ENCODE assay signal across 1 cellular context in genomic region chr15:53978248-53978906, GRCh38.
TF ChIP-seq lines count a peak whose summit lies in the region.

UNC13C (plus strand) TSS chr15:53978441; CDS start chr15:54012904, 34,463 bp downstream.

TF ChIP-seq in HepG2, 621 proteins besides CTCF, POLR2A, EP300 and RAD21:
- TF ChIP-seq PCBP2 (optimal IDR thresholded peaks at IDR 0.05; ENCODE audit: low read depth, low read length, poor library complexity, severe bottlenecking), result no peak
- peak; percentile 50; the same call in 1 of the 2 replicates for TF ChIP-seq UBTF (CRISPR knock-in tag; IDR thresholded peaks at IDR 0.05)
- 0 out of 2 replicates have a peak, but pooled peaks have one; percentile 14 for TF ChIP-seq GABPB1 (CRISPR knock-in tag; IDR thresholded peaks at IDR 0.05)
- 0 out of 2 replicates have a peak, but pooled peaks have one; percentile 34 for TF ChIP-seq ZNF292 (CRISPR knock-in tag; IDR thresholded peaks at IDR 0.05; ENCODE audit: borderline replicate concordance, low read depth)
- TF ChIP-seq SOX13 (IDR thresholded peaks at IDR 0.05), result no peak
- no peak for TF ChIP-seq SOX13 (CRISPR knock-in tag; conservative IDR thresholded peaks at IDR 0.05 in 1 of 2, IDR thresholded peaks at IDR 0.05 in 1 of 2)
- no peak for TF ChIP-seq ZFAT (CRISPR knock-in tag; conservative IDR thresholded peaks at IDR 0.05)
- no peak for TF ChIP-seq IKZF4 (CRISPR knock-in tag; IDR thresholded peaks at IDR 0.05; ENCODE audit: borderline replicate concordance, low read depth, not compliant biosample characterization)
- no peak for TF ChIP-seq HDAC2 (CRISPR knock-in tag; IDR thresholded peaks at IDR 0.05)
- TF ChIP-seq ZMYM3 (CRISPR knock-in tag; IDR thresholded peaks at IDR 0.05), result peak; percentile 39; the same call in 1 of the 2 replicates
- TF ChIP-seq ZNF367 (CRISPR knock-in tag; IDR thresholded peaks at IDR 0.05; ENCODE audit: borderline replicate concordance), result no peak
- TF ChIP-seq HNRNPLL (IDR thresholded peaks at IDR 0.05; ENCODE audit: low read depth, low read length, poor library complexity, severe bottlenecking), result peak; percentile 70
- TF ChIP-seq ZNF768 (CRISPR knock-in tag; IDR thresholded peaks at IDR 0.05), result peak; percentile 79
- no peak for TF ChIP-seq ARID5B (CRISPR knock-in tag; IDR thresholded peaks at IDR 0.05)
- TF ChIP-seq ZNF687 (CRISPR knock-in tag; IDR thresholded peaks at IDR 0.05), result peak; percentile 53
